Comparison of ENCODE assay signal across 1 cellular context in the genomic region with DNA sequence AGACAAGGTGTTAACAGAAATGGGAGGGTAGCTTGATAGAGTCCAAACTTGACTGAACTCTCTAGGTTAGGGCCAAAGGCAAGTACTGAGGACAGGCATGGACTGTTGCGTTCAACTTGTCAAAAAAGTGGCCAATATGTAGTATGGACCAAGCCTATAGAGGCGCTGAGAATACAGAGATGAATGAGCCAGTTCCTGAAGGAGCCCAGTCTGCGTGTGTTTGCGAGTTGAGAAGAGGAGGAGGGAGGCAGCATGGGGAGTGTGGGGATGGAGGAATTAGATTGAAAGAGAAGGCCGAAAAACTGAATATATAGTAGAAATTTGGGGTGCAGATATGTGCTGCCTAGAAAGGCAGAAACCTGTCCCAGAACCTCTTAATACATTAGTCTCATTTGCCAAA.
TF ChIP-seq lines count a peak whose summit lies in the region.

No MANE protein-coding gene starts in this region.

TF ChIP-seq in WTC11, 78 proteins besides CTCF, POLR2A, EP300 and RAD21 (continued from another document):
- TF ChIP-seq ZNF416 (CRISPR knock-in tag; IDR thresholded peaks at IDR 0.05) (no peak), JAZF1 (CRISPR knock-in tag; IDR thresholded peaks at IDR 0.05) (no peak)
- TF ChIP-seq, protein P1, sequence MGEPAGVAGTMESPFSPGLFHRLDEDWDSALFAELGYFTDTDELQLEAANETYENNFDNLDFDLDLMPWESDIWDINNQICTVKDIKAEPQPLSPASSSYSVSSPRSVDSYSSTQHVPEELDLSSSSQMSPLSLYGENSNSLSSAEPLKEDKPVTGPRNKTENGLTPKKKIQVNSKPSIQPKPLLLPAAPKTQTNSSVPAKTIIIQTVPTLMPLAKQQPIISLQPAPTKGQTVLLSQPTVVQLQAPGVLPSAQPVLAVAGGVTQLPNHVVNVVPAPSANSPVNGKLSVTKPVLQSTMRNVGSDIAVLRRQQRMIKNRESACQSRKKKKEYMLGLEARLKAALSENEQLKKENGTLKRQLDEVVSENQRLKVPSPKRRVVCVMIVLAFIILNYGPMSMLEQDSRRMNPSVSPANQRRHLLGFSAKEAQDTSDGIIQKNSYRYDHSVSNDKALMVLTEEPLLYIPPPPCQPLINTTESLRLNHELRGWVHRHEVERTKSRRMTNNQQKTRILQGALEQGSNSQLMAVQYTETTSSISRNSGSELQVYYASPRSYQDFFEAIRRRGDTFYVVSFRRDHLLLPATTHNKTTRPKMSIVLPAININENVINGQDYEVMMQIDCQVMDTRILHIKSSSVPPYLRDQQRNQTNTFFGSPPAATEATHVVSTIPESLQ (CRISPR knock-in tag; IDR thresholded peaks at IDR 0.05): no peak
TF ChIP-seq in WTC11: peak in this region for 0.
